In genomic region chr5:82497242-82497641, GRCh38 we compare ENCODE assay signal across 7 cellular contexts.
"Had no signal": no experiment of that assay in that cellular context is flagged by ENCODE, and none has a peak within 500 bp of the region (broad histone marks: within the 10 kb centered on the region; RNA-seq: fewer than 3 reads in every experiment).

No MANE protein-coding gene starts in this region.

- H3K9me3 ChIP-seq: HAP-1 had no signal

- FAIRE-seq: HepG2 had no signal

- ATAC-seq: HCT116, HepG2 had no signal

- H3K4me1 ChIP-seq: HAP-1 had no signal

- H3K36me3 ChIP-seq: HAP-1 had no signal

- DNase-seq: GM23248, GOT3, H7, KBM-7 had no signal

- H3K4me3 ChIP-seq: GM23248, HAP-1 had no signal

- H3K27ac ChIP-seq: GM23248 had no signal
